ENCODE assay signal across 20 cellular contexts in genomic region chr5:3190930-3191329, GRCh38.
DNase-seq lines count a peak whose midpoint lies in the region; ATAC-seq and TF ChIP-seq lines count a peak whose summit lies in the region.
"Had no signal": no experiment of that assay in that cellular context is flagged by ENCODE, and none has a peak within 500 bp of the region (broad histone marks: within the 10 kb centered on the region; RNA-seq: fewer than 3 reads in every experiment).

No MANE protein-coding gene starts in this region.

- no peak overlapping the region for H2BK120ac ChIP-seq in H9 (ENCODE audit: low read depth, low read length, poor library complexity, severe bottlenecking)

- no peak overlapping the region for H2BK5ac ChIP-seq in H9 (ENCODE audit: insufficient read length, low read length)

- no peak overlapping the region for H3K4me2 ChIP-seq in DND-41 (ENCODE audit: insufficient read depth, low read length)
- no peak overlapping the region for H3K4me2 ChIP-seq in H9 (ENCODE audit: insufficient read depth, insufficient read length, low read length)
- H3K4me2 ChIP-seq: A549; BLaER1 treated with 17β-estradiol and CSF1 and Interleukin-3, amounts not matched to agents 10 nM and 100 nM had no signal

- H3K36me3 Mint-ChIP-seq in H9 (ENCODE audit: insufficient read depth in 1 of 3, low read depth in 3 of 3), result no peaks in the 10 kb centered on the region
- H3K36me3 Mint-ChIP-seq in chondrocyte (ENCODE audit: low read depth), result no peaks in the 10 kb centered on the region
- H3K36me3 Mint-ChIP-seq: CD14-positive monocyte; CD8-positive, alpha-beta memory T cell had no signal

- WGBS in H9 (ENCODE audit: extremely low coverage, insufficient read length, low lambda C conversion rate), result no CpG with 5 or more reads among the region's 10 CpGs
- 43 to 60% methylated on average over 3 to 5 of the region's 10 CpGs for WGBS in gastroesophageal sphincter (ENCODE audit: low coverage in 1 of 2), 2 donors

- H3K4me1 ChIP-seq in DND-41 (ENCODE audit: insufficient read depth, low read length) (no peaks in the 10 kb centered on the region), H9 (ENCODE audit: insufficient read depth, low read length) (no peaks in the 10 kb centered on the region), gastroesophageal sphincter (no peaks in the 10 kb centered on the region)
- H3K4me1 ChIP-seq: A549, BE2C had no signal

- H3K4me3 ChIP-seq in DND-41 (ENCODE audit: low read depth in 1 of 2, low read length in 2 of 2) (no peak overlapping the region), gastroesophageal sphincter (no peak overlapping the region)
- H3K4me3 ChIP-seq: A549; BLaER1 treated with 17β-estradiol and CSF1 and Interleukin-3, amounts not matched to agents 10 nM and 100 nM had no signal

- H3K79me2 ChIP-seq in DND-41 (ENCODE audit: insufficient read depth, low read length), result no peaks in the 10 kb centered on the region
- H3K79me2 ChIP-seq in H9 (ENCODE audit: insufficient read depth, low read length), result no peaks in the 10 kb centered on the region

- no peaks in the 10 kb centered on the region for H3K23me2 ChIP-seq in H9 (ENCODE audit: insufficient read length, low read depth, low read length, poor library complexity, severe bottlenecking)

- no peak overlapping the region for H4K5ac ChIP-seq in H9 (ENCODE audit: insufficient read length, low read depth, low read length)

- H3K18ac ChIP-seq in H9 (ENCODE audit: insufficient read length, low read depth, low read length), result no peak overlapping the region

- ATAC-seq in DND-41 (ENCODE audit: insufficient read depth, low read depth) (no peak), gastroesophageal sphincter (no peak), HG03565 (IDR thresholded peaks at IDR 0.05; ENCODE audit: unreplicated experiment) (no peak)
- ATAC-seq: A549, HCT116 had no signal

- H3K79me1 ChIP-seq in H9 (ENCODE audit: insufficient read depth, low read depth, low read length, poor library complexity, severe bottlenecking), result no peaks in the 10 kb centered on the region

- H4K20me1 ChIP-seq in DND-41 (ENCODE audit: insufficient read depth, low read length), result no peaks in the 10 kb centered on the region
- H4K20me1 ChIP-seq in H9 (ENCODE audit: control insufficient read depth, insufficient read depth, insufficient read length), result no peaks in the 10 kb centered on the region
- H4K20me1 ChIP-seq: BLaER1 treated with 17β-estradiol and CSF1 and Interleukin-3, amounts not matched to agents 10 nM and 100 nM had no signal

- peaks cover 2% of the 10 kb centered on the region; the same call in 1 of the 2 replicates for H3K27me3 Mint-ChIP-seq in H9 (ENCODE audit: low read depth)
- H3K27me3 Mint-ChIP-seq in chondrocyte (ENCODE audit: low read depth), result peaks cover 16% of the 10 kb centered on the region
- H3K27me3 Mint-ChIP-seq: CD8-positive, alpha-beta memory T cell had no signal

- H3K4me3 Mint-ChIP-seq in H9 (no peak overlapping the region), chondrocyte (ENCODE audit: unreplicated experiment) (no peak overlapping the region)
- H3K4me3 Mint-ChIP-seq: CD14-positive monocyte; CD4-positive, alpha-beta T cell; CD8-positive, alpha-beta memory T cell had no signal

- H3K36me3 ChIP-seq in DND-41 (ENCODE audit: insufficient read depth, low read length), result no peaks in the 10 kb centered on the region
- H3K36me3 ChIP-seq in gastroesophageal sphincter, result no peaks in the 10 kb centered on the region
- H3K36me3 ChIP-seq: BE2C; BLaER1 treated with 17β-estradiol and CSF1 and Interleukin-3, amounts not matched to agents 10 nM and 100 nM had no signal

- no peak for TF ChIP-seq EP300 in gastroesophageal sphincter (IDR thresholded peaks at IDR 0.05)

- H3K14ac ChIP-seq in H9 (ENCODE audit: insufficient read depth, low read length), result no peak overlapping the region

- no peak for TF ChIP-seq POLR2A in gastroesophageal sphincter (IDR thresholded peaks at IDR 0.05)

- H3K27ac ChIP-seq in DND-41 (ENCODE audit: low read length), result no peak overlapping the region
- H3K27ac ChIP-seq in H9 (ENCODE audit: insufficient read length, low read depth, low read length), result no peak overlapping the region
- H3K27ac ChIP-seq in gastroesophageal sphincter, result no peak overlapping the region
- H3K27ac ChIP-seq: A549; BLaER1 treated with 17β-estradiol and CSF1 and Interleukin-3, amounts not matched to agents 10 nM and 100 nM had no signal

- no peak overlapping the region for H3K23ac ChIP-seq in H9 (ENCODE audit: insufficient read length, low read depth, low read length)

- H3K9ac ChIP-seq in DND-41 (ENCODE audit: low read depth, low read length) (no peak overlapping the region), H9 (ENCODE audit: extremely low read depth, insufficient read length, low read length) (no peak overlapping the region)
- H3K9ac ChIP-seq: BLaER1 treated with 17β-estradiol and CSF1 and Interleukin-3, amounts not matched to agents 10 nM and 100 nM had no signal

- H3T11ph ChIP-seq in H9 (ENCODE audit: low read length), result no peak overlapping the region

- H3K9me3 Mint-ChIP-seq in H9, result no peaks in the 10 kb centered on the region; a peak in 1 of 5 replicates
- H3K9me3 Mint-ChIP-seq in chondrocyte (ENCODE audit: low read depth), result no peaks in the 10 kb centered on the region
- H3K9me3 Mint-ChIP-seq: CD4-positive, alpha-beta T cell had no signal

- no peak overlapping the region for H3K56ac ChIP-seq in H9 (ENCODE audit: insufficient read length, low read depth, low read length)

- H3K27ac Mint-ChIP-seq in H9, result peak overlapping the region in 2 of 3 experiments; percentile 28 to 35; a peak in 2 of 7 replicates
- H3K27ac Mint-ChIP-seq in chondrocyte (ENCODE audit: unreplicated experiment), result no peak overlapping the region
- H3K27ac Mint-ChIP-seq: CD14-positive monocyte; CD4-positive, alpha-beta T cell; CD8-positive, alpha-beta memory T cell had no signal

- H3K4ac ChIP-seq in H9 (ENCODE audit: low read depth, low read length), result no peak overlapping the region

- DNase-seq in DND-41 (no peak), H9 (no peak), chondrocyte (ENCODE audit: low spot score) (peak; percentile 57), DMS 273 (lab: John Stamatoyannopoulos, UW; ENCODE audit: unreplicated experiment) (no peak)
- DNase-seq: 8988T; ACHN; AML-193; BE2C; Calu3; CD4-positive, alpha-beta T cell; CD8-positive, alpha-beta memory T cell; DMS153; GF-D8; H7 had no signal

- H3K4me1 Mint-ChIP-seq in H9, result peaks cover 42 to 43% of the 10 kb centered on the region in 2 experiments
- H3K4me1 Mint-ChIP-seq in chondrocyte (ENCODE audit: low read depth), result no peaks in the 10 kb centered on the region
- H3K4me1 Mint-ChIP-seq: CD14-positive monocyte; CD8-positive, alpha-beta memory T cell had no signal

- TF ChIP-seq CTCF in DND-41 (IDR thresholded peaks at IDR 0.05; ENCODE audit: borderline replicate concordance, extremely low read depth, low read length, poor library complexity, severe bottlenecking) (no peak), H9 (conservative IDR thresholded peaks at IDR 0.05) (no peak), chondrocyte (IDR thresholded peaks at IDR 0.05) (no peak), gastroesophageal sphincter (IDR thresholded peaks at IDR 0.05) (no peak)

- H2BK15ac ChIP-seq in H9 (ENCODE audit: low read depth, low read length), result no peak overlapping the region

- H3K9me3 ChIP-seq in DND-41 (ENCODE audit: insufficient read depth, low read length, severe bottlenecking) (no peaks in the 10 kb centered on the region), H9 (ENCODE audit: control insufficient read depth, low read depth, low read length) (no peaks in the 10 kb centered on the region), gastroesophageal sphincter (no peaks in the 10 kb centered on the region)
- H3K9me3 ChIP-seq: A549; BE2C; BLaER1 treated with 17β-estradiol and CSF1 and Interleukin-3, amounts not matched to agents 10 nM and 100 nM had no signal

- H4K8ac ChIP-seq in H9 (replicated peaks; ENCODE audit: insufficient read length, low read depth, low read length), result no peak overlapping the region

- H2AFZ ChIP-seq in DND-41 (ENCODE audit: low read depth, low read length), result 0 out of 2 replicates have a peak overlapping the region, but pooled peaks have one; percentile 14
- H2AFZ ChIP-seq in H9 (ENCODE audit: low read length), result no peak overlapping the region

- H4K91ac ChIP-seq in H9 (ENCODE audit: insufficient read length, low read depth, low read length), result no peak overlapping the region

- H2AK5ac ChIP-seq in H9 (ENCODE audit: insufficient read length, low read length), result no peak overlapping the region

- no peak overlapping the region for H2BK12ac ChIP-seq in H9 (ENCODE audit: insufficient read length, low read depth, low read length)

- H2BK20ac ChIP-seq in H9 (ENCODE audit: low read depth, low read length, poor library complexity, severe bottlenecking), result no peak overlapping the region

- H3K27me3 ChIP-seq in DND-41 (ENCODE audit: insufficient read depth, low read length, poor library complexity) (no peaks in the 10 kb centered on the region), H9 (ENCODE audit: insufficient read depth, low read length) (no peaks in the 10 kb centered on the region), gastroesophageal sphincter (peaks cover 59% of the 10 kb centered on the region)
- H3K27me3 ChIP-seq: BE2C; BLaER1 treated with 17β-estradiol and CSF1 and Interleukin-3, amounts not matched to agents 10 nM and 100 nM had no signal
